In the genomic region with DNA sequence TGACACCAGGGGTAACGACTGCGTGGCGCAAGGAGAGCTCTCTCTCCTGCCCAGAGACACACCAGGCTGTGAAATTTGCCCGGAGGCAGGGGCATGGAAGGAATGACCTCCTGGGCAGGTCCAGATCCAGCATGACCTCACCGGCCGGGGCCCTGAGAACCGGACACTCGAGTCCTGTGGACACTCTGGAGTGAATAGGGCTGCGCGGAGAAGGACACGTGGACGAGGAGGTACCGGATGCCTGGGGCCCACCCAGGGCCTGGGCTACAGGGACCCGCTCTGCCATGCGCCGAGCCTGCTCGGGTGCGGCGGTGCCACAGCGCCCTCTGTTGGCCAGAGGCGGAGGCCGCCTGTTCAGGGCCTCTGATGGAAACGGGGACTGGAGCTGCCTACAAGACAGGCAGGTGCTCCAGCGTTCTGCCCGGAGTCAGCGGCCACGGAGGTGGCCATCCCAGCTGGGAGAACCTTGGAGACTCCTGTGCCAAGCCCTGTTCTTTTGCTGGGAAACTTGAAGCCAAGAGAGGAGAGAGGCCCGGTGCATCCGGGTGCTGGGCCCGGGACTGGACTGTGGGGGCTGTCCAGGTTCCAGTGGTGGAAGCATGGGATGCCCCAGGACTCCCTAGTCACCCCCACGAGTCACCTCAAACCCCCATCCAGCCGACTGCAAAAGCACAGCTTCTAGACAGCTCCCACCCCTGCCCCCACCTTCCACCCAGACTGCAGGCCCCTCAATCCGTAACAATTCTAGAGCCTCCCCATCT, we compare ENCODE assay signal across 8 cellular contexts. TPM values are rescaled to one million over a fixed set of nuclear protein-coding genes. Genes with fewer than 3 reads are reported as not detected.
DNase-seq lines count a peak whose midpoint lies in the region; ATAC-seq and TF ChIP-seq lines count a peak whose summit lies in the region.

No MANE protein-coding gene starts in this region.

- ATAC-seq in RWPE2 (ENCODE audit: low read depth) (peak; percentile 88), thoracic aorta (ENCODE audit: insufficient number of reproducible peaks, low FRiP score, low read depth) (peak; percentile 34), HG02981 (IDR thresholded peaks at IDR 0.05; ENCODE audit: unreplicated experiment) (no peak)
- peak; percentile 95 for ATAC-seq in activated T-helper 17 cell treated with anti-CD3 and anti-CD28 coated beads, Interleukin-2, amount 50 U/mL, for 72 hours (replicated peaks)

- CTCF ChIA-PET in GM10248 (lab: Yijun Ruan, JAX), result interaction anchor here (0.6 to 10.7 kb wide), 94 partner anchors 9 to 832 kb away, joined by 3 to 220 read pairs (median 5); a partner anchor contains a TSS

- H3K4me2 ChIP-seq in osteoblast (ENCODE audit: insufficient read depth, low read length), result peak overlapping the region; percentile 65

- POLR2A ChIA-PET in GM10248 (lab: Yijun Ruan, JAX), result no interaction called here

- DNase-seq in GM10248 (ENCODE audit: extremely low spot score) (peak; percentile 92), M059J (ENCODE audit: low read depth) (peak; percentile 53), RWPE2 (ENCODE audit: low spot score) (peak; percentile 68), fibroblast of villous mesenchyme (ENCODE audit: low read depth) (peak; percentile 60), osteoblast (ENCODE audit: insufficient read length, low spot score, missing footprints) (peak; percentile 98), thoracic aorta (ENCODE audit: low spot score) (no peak)

- H2AFZ ChIP-seq in osteoblast (ENCODE audit: low read length), result peak overlapping the region; percentile 87

- H3K27ac Mint-ChIP-seq in activated T-helper 17 cell treated with anti-CD3 and anti-CD28 coated beads, Interleukin-2, amount 50 U/mL, for 72 hours, result no peak overlapping the region

- H3K4me1 Mint-ChIP-seq in activated T-helper 17 cell treated with anti-CD3 and anti-CD28 coated beads, Interleukin-2, amount 50 U/mL, for 72 hours, result peaks cover 5% of the 10 kb centered on the region

- H3K27me3 ChIP-seq in RWPE2 (ENCODE audit: insufficient read depth, poor library complexity, severe bottlenecking) (no peaks in the 10 kb centered on the region), osteoblast (ENCODE audit: insufficient read depth, low read length) (no peaks in the 10 kb centered on the region), thoracic aorta (replicated peaks; ENCODE audit: insufficient read depth) (no peaks in the 10 kb centered on the region)

- H3K4me3 ChIP-seq in RWPE2 (ENCODE audit: severe bottlenecking) (no peak overlapping the region), fibroblast of villous mesenchyme (ENCODE audit: low read depth, low read length) (no peak overlapping the region), osteoblast (ENCODE audit: insufficient read depth, low read length) (peak overlapping the region; percentile 55), thoracic aorta (peak overlapping the region; percentile 4)

- peaks cover 4% of the 10 kb centered on the region for H3K27me3 Mint-ChIP-seq in activated T-helper 17 cell treated with anti-CD3 and anti-CD28 coated beads, Interleukin-2, amount 50 U/mL, for 72 hours

- no peaks in the 10 kb centered on the region for H3K4me1 ChIP-seq in RWPE2 (ENCODE audit: insufficient read depth, poor library complexity, severe bottlenecking)
- peaks cover 4% of the 10 kb centered on the region for H3K4me1 ChIP-seq in osteoblast (ENCODE audit: insufficient read depth, low read length)
- H3K4me1 ChIP-seq in thoracic aorta (ENCODE audit: control insufficient read depth in 1 of 2, low read depth in 2 of 2), result peaks cover 0 to 6% of the 10 kb centered on the region in 2 donors

- H3K9me3 ChIP-seq in RWPE2 (ENCODE audit: severe bottlenecking) (no peaks in the 10 kb centered on the region), osteoblast (ENCODE audit: low read depth, low read length) (no peaks in the 10 kb centered on the region), thoracic aorta (no peaks in the 10 kb centered on the region)

- H3K79me2 ChIP-seq in osteoblast (ENCODE audit: insufficient read depth, low read length), result no peaks in the 10 kb centered on the region

- H3K27ac ChIP-seq in RWPE2 (ENCODE audit: poor library complexity, severe bottlenecking) (no peak overlapping the region), osteoblast (ENCODE audit: low read depth, low read length) (no peak overlapping the region), thoracic aorta (no peak overlapping the region)

- TF ChIP-seq CTCF in GM10248 (IDR thresholded peaks at IDR 0.05; ENCODE audit: control extremely low read depth, extremely low read depth, low read depth, missing control alignments), result peak; percentile 95
- TF ChIP-seq CTCF in RWPE2 (IDR thresholded peaks at IDR 0.05; ENCODE audit: poor library complexity, severe bottlenecking), result peak; percentile 96
- peak; percentile 98 for TF ChIP-seq CTCF in fibroblast of villous mesenchyme (IDR thresholded peaks at IDR 0.05; ENCODE audit: insufficient read depth, low read depth, low read length)
- peak; percentile 90 for TF ChIP-seq CTCF in osteoblast (IDR thresholded peaks at IDR 0.05; ENCODE audit: extremely low read depth, low read depth, low read length)
- peak; percentile 99 for TF ChIP-seq CTCF in thoracic aorta (IDR thresholded peaks at IDR 0.05)

- peaks cover 4% of the 10 kb centered on the region for H4K20me1 ChIP-seq in osteoblast (ENCODE audit: insufficient read depth, low read length)

- H3K36me3 ChIP-seq in RWPE2 (ENCODE audit: low read depth) (no peaks in the 10 kb centered on the region), osteoblast (ENCODE audit: insufficient read depth, low read length) (no peaks in the 10 kb centered on the region), thoracic aorta (no peaks in the 10 kb centered on the region)

- H3K36me3 Mint-ChIP-seq in activated T-helper 17 cell treated with anti-CD3 and anti-CD28 coated beads, Interleukin-2, amount 50 U/mL, for 72 hours (ENCODE audit: low read depth), result no peaks in the 10 kb centered on the region

- no peak overlapping the region for H3K4me3 Mint-ChIP-seq in activated T-helper 17 cell treated with anti-CD3 and anti-CD28 coated beads, Interleukin-2, amount 50 U/mL, for 72 hours

- H3K9me3 Mint-ChIP-seq in activated T-helper 17 cell treated with anti-CD3 and anti-CD28 coated beads, Interleukin-2, amount 50 U/mL, for 72 hours, result no peaks in the 10 kb centered on the region

RNA-seq across cellular contexts. Expression of a gene that starts 19.3 kb away (rescaled TPM):
- 3.5 and 5.2 TPM in 2 replicates for total RNA-seq in M059J (2014; rRNA removed; shearing (Covaris generic))
- total RNA-seq in activated T-helper 17 cell treated with anti-CD3 and anti-CD28 coated beads, Interleukin-2, amount 50 U/mL, for 72 hours, result not detected
- total RNA-seq in fibroblast of villous mesenchyme (0.43 and 0.97 TPM in 2 replicates), osteoblast (1.8 and 3.3 TPM in 2 replicates), thoracic aorta (100 to 1,000 TPM in 1 of 2 donors, 10 to 100 TPM in 1; 61.7 to 131 TPM)

Comparison
In these comparisons a context has a peak if more than half of its experiments do, and no peak if none do; other contexts are left out.
1. H3K4me3 ChIP-seq: peak in osteoblast (single experiment) and thoracic aorta (single experiment); none in RWPE2 (single experiment) and fibroblast of villous mesenchyme (single experiment).
2. RNA of a gene that starts 19.3 kb away (total RNA-seq): 61.7 to 131 TPM in thoracic aorta; 3.5 to 5.2 TPM in M059J, 1.8 to 3.3 TPM in osteoblast, 0.43 to 0.97 TPM in fibroblast of villous mesenchyme and not detected in activated T-helper 17 cell treated with anti-CD3 and anti-CD28 coated beads, Interleukin-2, amount 50 U/mL, for 72 hours; every median in the first group is over 10 times any median in the second.
3. Peak in every context shown above with its lines, with median percentiles within 50 percentile points of each other: CTCF ChIP-seq.